Comparison of ENCODE assay signal across 1 cellular context in the genomic region with DNA sequence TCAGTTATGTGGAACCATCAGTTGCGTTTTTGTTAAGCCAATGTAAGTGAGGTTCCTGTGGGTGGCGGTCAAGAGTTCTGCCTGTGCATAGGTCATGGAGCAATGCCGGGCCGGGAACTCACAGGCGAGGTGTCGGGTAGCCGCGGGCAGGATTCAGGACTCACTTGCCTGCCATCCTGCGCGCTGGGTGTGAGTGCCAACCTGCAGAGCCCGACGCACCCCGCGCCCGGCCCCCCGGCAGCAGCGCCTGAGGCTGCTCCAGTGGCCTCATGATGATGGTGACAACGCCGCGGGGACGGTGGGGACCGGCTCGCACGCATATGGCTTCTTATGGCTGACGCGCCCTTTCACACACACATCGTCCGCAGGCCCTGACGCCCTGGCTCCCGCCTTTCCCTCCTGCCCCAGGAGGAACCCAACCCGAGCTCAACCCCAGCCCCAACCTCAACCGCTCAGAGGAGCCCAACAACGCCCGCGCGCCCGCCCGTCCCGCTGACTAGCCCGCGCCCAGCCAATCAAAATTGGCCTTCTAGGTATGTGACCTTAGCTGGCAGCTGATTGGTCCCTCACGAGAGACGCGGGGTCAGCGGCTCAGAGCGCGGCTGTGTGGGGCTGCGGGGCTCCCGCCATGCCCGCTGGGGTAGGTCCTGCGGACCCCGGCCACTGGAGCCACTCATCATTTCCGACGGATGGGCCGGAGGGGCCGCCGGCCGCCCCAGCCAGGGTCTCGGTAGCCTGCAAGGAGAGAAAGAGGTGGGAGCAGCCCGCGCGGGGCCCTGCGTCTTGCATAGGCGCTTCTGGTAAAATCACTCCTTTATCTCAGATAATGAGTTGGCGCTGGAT.
TF ChIP-seq lines count a peak whose summit lies in the region.

A gene with protein sequence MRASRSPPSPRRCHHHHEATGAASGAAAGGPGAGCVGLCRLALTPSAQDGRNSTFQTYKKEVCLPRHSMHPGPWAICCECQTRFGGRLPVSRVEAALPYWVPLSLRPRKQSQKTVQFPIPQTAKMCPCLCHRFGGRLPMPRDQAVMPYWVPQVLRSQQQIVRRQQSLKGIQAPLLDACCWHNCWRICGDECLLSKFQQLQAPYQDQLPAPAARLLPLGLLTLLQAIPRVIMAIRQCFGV (minus strand): TSS at position 470 of the 843 bp plus-strand sequence. CDS start 150 bp downstream, at position 320.

TF ChIP-seq in K562, 482 proteins besides CTCF, POLR2A, EP300 and RAD21 (continued from another document and continues in another):
- peak; percentile 9; the same call in 1 of the 2 replicates for TF ChIP-seq SOX6 (IDR thresholded peaks at IDR 0.05)
- no peak for TF ChIP-seq LARP7 (IDR thresholded peaks at IDR 0.05)
- TF ChIP-seq GTF2F1 (IDR thresholded peaks at IDR 0.05; ENCODE audit: low read depth, low read length), result peak; percentile 56; the same call in 1 of the 2 replicates
- TF ChIP-seq, protein P1, sequence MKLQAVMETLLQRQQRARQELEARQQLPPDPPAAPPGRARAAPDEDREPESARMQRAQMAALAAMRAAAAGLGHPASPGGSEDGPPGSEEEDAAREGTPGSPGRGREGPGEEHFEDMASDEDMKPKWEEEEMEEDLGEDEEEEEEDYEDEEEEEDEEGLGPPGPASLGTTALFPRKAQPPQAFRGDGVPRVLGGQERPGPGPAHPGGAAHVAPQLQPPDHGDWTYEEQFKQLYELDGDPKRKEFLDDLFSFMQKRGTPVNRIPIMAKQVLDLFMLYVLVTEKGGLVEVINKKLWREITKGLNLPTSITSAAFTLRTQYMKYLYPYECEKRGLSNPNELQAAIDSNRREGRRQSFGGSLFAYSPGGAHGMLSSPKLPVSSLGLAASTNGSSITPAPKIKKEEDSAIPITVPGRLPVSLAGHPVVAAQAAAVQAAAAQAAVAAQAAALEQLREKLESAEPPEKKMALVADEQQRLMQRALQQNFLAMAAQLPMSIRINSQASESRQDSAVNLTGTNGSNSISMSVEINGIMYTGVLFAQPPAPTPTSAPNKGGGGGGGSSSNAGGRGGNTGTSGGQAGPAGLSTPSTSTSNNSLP (IDR thresholded peaks at IDR 0.05; ENCODE audit: borderline replicate concordance, low read depth, low read length), result no peak
- TF ChIP-seq, protein P2, sequence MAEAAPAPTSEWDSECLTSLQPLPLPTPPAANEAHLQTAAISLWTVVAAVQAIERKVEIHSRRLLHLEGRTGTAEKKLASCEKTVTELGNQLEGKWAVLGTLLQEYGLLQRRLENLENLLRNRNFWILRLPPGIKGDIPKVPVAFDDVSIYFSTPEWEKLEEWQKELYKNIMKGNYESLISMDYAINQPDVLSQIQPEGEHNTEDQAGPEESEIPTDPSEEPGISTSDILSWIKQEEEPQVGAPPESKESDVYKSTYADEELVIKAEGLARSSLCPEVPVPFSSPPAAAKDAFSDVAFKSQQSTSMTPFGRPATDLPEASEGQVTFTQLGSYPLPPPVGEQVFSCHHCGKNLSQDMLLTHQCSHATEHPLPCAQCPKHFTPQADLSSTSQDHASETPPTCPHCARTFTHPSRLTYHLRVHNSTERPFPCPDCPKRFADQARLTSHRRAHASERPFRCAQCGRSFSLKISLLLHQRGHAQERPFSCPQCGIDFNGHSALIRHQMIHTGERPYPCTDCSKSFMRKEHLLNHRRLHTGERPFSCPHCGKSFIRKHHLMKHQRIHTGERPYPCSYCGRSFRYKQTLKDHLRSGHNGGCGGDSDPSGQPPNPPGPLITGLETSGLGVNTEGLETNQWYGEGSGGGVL (CRISPR knock-in tag; IDR thresholded peaks at IDR 0.05), result no peak
- no peak for TF ChIP-seq MCM3 (IDR thresholded peaks at IDR 0.05)
- TF ChIP-seq HDAC2 (IDR thresholded peaks at IDR 0.05), result 0 out of 2 replicates have a peak, but pooled peaks have one; percentile 15
- no peak for TF ChIP-seq ZNF778 (CRISPR knock-in tag; IDR thresholded peaks at IDR 0.05)
- TF ChIP-seq, protein P3, sequence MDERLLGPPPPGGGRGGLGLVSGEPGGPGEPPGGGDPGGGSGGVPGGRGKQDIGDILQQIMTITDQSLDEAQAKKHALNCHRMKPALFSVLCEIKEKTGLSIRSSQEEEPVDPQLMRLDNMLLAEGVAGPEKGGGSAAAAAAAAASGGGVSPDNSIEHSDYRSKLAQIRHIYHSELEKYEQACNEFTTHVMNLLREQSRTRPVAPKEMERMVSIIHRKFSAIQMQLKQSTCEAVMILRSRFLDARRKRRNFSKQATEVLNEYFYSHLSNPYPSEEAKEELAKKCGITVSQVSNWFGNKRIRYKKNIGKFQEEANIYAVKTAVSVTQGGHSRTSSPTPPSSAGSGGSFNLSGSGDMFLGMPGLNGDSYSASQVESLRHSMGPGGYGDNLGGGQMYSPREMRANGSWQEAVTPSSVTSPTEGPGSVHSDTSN (CRISPR knock-in tag; IDR thresholded peaks at IDR 0.05; ENCODE audit: low read depth), result no peak
- TF ChIP-seq, protein P3 (tag; conservative IDR thresholded peaks at IDR 0.05; ENCODE audit: low read depth), result no peak
- peak; percentile 88 for TF ChIP-seq POLR2AphosphoS5 (IDR thresholded peaks at IDR 0.05; ENCODE audit: control insufficient read depth, insufficient read depth, low read depth, low read length)
- 0 out of 2 replicates have a peak, but pooled peaks have one; percentile 67 for TF ChIP-seq NBN (IDR thresholded peaks at IDR 0.05; ENCODE audit: low read depth)
- no peak for TF ChIP-seq HDGF (IDR thresholded peaks at IDR 0.05)
- TF ChIP-seq TBL1XR1 (IDR thresholded peaks at IDR 0.05; ENCODE audit: low read length in 2 of 2), result no peak
- no peak for TF ChIP-seq HOXB6 (CRISPR knock-in tag; IDR thresholded peaks at IDR 0.05; ENCODE audit: borderline replicate concordance)
- peak; percentile 31 for TF ChIP-seq LCOR (CRISPR knock-in tag; IDR thresholded peaks at IDR 0.05)
- TF ChIP-seq ADNP (tag; IDR thresholded peaks at IDR 0.05), result no peak
- TF ChIP-seq, protein P4, sequence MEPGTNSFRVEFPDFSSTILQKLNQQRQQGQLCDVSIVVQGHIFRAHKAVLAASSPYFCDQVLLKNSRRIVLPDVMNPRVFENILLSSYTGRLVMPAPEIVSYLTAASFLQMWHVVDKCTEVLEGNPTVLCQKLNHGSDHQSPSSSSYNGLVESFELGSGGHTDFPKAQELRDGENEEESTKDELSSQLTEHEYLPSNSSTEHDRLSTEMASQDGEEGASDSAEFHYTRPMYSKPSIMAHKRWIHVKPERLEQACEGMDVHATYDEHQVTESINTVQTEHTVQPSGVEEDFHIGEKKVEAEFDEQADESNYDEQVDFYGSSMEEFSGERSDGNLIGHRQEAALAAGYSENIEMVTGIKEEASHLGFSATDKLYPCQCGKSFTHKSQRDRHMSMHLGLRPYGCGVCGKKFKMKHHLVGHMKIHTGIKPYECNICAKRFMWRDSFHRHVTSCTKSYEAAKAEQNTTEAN (CRISPR knock-in tag; IDR thresholded peaks at IDR 0.05), result peak; percentile 85; the same call in 1 of the 2 replicates
- no peak for TF ChIP-seq GABPA (tag; conservative IDR thresholded peaks at IDR 0.05; ENCODE audit: low read depth)
- no peak for TF ChIP-seq TCFL5 (CRISPR knock-in tag; conservative IDR thresholded peaks at IDR 0.05)
- TF ChIP-seq, protein P5, sequence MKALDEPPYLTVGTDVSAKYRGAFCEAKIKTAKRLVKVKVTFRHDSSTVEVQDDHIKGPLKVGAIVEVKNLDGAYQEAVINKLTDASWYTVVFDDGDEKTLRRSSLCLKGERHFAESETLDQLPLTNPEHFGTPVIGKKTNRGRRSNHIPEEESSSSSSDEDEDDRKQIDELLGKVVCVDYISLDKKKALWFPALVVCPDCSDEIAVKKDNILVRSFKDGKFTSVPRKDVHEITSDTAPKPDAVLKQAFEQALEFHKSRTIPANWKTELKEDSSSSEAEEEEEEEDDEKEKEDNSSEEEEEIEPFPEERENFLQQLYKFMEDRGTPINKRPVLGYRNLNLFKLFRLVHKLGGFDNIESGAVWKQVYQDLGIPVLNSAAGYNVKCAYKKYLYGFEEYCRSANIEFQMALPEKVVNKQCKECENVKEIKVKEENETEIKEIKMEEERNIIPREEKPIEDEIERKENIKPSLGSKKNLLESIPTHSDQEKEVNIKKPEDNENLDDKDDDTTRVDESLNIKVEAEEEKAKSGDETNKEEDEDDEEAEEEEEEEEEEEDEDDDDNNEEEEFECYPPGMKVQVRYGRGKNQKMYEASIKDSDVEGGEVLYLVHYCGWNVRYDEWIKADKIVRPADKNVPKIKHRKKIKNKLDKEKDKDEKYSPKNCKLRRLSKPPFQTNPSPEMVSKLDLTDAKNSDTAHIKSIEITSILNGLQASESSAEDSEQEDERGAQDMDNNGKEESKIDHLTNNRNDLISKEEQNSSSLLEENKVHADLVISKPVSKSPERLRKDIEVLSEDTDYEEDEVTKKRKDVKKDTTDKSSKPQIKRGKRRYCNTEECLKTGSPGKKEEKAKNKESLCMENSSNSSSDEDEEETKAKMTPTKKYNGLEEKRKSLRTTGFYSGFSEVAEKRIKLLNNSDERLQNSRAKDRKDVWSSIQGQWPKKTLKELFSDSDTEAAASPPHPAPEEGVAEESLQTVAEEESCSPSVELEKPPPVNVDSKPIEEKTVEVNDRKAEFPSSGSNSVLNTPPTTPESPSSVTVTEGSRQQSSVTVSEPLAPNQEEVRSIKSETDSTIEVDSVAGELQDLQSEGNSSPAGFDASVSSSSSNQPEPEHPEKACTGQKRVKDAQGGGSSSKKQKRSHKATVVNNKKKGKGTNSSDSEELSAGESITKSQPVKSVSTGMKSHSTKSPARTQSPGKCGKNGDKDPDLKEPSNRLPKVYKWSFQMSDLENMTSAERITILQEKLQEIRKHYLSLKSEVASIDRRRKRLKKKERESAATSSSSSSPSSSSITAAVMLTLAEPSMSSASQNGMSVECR (CRISPR knock-in tag; IDR thresholded peaks at IDR 0.05), result peak; percentile 89
- peak; percentile 47 for TF ChIP-seq HCFC1 (IDR thresholded peaks at IDR 0.05; ENCODE audit: low read depth, low read length)
- TF ChIP-seq, protein P6, sequence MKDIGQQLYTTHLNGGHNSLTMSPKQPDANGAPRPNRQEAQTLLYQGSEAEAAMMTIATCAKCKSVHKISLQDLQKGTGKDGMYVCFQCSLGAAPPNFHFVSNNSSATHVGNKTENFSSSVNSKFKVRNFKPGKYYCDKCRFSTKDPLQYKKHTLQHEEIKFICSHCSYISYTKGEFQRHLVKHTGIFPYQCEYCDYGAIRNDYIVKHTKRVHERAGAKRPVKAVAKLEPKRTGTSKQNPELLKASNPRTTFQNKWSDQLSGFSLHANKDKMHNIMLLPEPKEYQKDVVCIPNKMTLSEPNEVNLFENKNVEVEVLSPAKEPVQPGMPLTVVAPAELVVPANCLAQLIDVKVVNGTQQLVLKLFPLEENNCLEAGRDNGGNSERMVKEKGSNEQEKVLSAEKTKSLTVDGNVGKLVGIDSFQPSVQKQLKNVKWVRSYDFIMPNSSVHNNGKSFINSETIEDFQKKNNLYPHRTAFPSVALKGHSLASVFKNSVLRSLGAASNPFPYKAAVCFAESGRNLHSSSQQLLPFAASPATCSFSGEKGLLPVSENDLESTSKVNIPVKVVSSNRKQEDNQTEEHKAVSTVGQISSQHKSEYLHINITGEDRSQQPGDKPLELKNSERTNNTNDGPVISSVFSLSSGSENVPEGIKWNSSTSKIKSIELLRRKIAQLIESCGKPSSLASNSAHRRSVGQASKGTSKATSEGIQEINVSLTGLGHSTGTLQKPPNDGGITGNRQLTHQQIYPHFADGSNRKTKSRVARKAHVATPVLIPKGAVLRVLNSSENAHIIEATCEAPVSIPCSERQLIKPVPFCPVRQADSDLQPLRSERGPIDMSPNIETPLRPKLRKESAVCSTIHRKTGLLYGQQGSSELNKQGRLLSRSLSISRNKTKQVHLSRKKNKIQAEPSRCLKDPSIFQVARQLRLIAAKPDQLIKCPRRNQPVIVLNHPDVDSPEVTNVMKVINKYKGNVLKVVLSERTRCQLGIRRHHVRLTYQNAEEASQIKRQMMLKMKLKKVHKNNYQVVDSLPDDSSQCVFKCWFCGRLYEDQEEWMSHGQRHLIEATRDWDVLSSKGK (CRISPR knock-in tag; IDR thresholded peaks at IDR 0.05), result no peak
- TF ChIP-seq, protein P7, sequence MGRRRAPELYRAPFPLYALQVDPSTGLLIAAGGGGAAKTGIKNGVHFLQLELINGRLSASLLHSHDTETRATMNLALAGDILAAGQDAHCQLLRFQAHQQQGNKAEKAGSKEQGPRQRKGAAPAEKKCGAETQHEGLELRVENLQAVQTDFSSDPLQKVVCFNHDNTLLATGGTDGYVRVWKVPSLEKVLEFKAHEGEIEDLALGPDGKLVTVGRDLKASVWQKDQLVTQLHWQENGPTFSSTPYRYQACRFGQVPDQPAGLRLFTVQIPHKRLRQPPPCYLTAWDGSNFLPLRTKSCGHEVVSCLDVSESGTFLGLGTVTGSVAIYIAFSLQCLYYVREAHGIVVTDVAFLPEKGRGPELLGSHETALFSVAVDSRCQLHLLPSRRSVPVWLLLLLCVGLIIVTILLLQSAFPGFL (CRISPR knock-in tag; IDR thresholded peaks at IDR 0.05), result no peak
- TF ChIP-seq EZH2 (IDR thresholded peaks at IDR 0.05; ENCODE audit: borderline replicate concordance, low read depth, low read length), result no peak
